In the genomic region with DNA sequence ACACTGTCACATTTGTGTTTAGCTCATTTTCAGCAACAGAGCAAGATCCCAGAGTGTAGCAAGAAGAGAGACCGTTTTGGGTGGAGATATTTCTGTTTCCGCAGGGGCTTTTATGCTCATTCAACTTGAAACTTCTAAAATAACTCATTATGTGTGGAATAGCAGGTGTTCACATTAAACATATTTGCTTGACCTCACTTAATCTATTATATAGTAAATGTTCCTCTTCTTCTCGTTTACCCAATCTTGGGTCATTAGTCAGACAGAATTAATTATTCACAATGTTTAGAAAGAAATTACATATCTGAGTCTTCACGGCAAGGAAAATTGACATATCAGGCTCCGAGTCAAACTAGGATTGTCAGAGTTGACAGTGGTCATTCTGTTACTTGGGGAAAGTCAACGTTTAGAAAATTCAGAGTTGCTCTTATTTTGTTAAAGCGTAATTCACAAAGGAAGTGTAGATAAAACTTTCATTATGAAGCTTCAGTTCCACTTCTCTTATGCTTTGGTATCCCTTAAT, we compare ENCODE assay signal across 9 cellular contexts.
DNase-seq lines count a peak whose midpoint lies in the region; ATAC-seq and TF ChIP-seq lines count a peak whose summit lies in the region.
"Had no signal": no experiment of that assay in that cellular context is flagged by ENCODE, and none has a peak within 500 bp of the region (broad histone marks: within the 10 kb centered on the region; RNA-seq: fewer than 3 reads in every experiment).

No MANE protein-coding gene starts in this region.

- no peaks in the 10 kb centered on the region for H3K27me3 ChIP-seq in upper lobe of right lung

- no peaks in the 10 kb centered on the region for H3K27me3 Mint-ChIP-seq in activated T-helper 1 cell treated with anti-CD3 and anti-CD28 coated beads, Interleukin-12 subunit alpha, Interleukin-12 subunit beta, Interleukin-2, Interleukin-4 antibody, amounts not matched to agents 30 ng/mL and 10 ng/mL and 1 ng/mL, durations not matched to agents 14 hours and 24 hours and 36 hours (ENCODE audit: insufficient read depth)

- no peaks in the 10 kb centered on the region for H3K4me1 ChIP-seq in upper lobe of right lung

- no peaks in the 10 kb centered on the region for H3K36me3 ChIP-seq in upper lobe of right lung

- intact Hi-C loops in activated T-helper 1 cell treated with anti-CD3 and anti-CD28 coated beads, Interleukin-12 subunit alpha, Interleukin-12 subunit beta, Interleukin-2, Interleukin-4 antibody, amounts not matched to agents 30 ng/mL and 10 ng/mL and 1 ng/mL, durations not matched to agents 14 hours and 24 hours and 36 hours (cut with micrococcal nuclease): loop anchor here (1.0 to 10.0 kb wide), 5 partner anchors 70 to 1224 kb away; no protein-coding TSS in a partner anchor
- intact Hi-C loops in upper lobe of right lung (cut with DNase I): no loop called here

- H3K4me1 Mint-ChIP-seq in activated T-helper 1 cell treated with anti-CD3 and anti-CD28 coated beads, Interleukin-12 subunit alpha, Interleukin-12 subunit beta, Interleukin-2, Interleukin-4 antibody, amounts not matched to agents 30 ng/mL and 10 ng/mL and 1 ng/mL, durations not matched to agents 14 hours and 24 hours and 36 hours (ENCODE audit: low read depth): peaks cover 34% of the 10 kb centered on the region

- no peak overlapping the region for H3K27ac ChIP-seq in upper lobe of right lung

- peak; percentile 87 for ATAC-seq in GM21515 (IDR thresholded peaks at IDR 0.05; ENCODE audit: unreplicated experiment)
- ATAC-seq in HG03280 (IDR thresholded peaks at IDR 0.05; ENCODE audit: unreplicated experiment): peak; percentile 76
- no peak for ATAC-seq in upper lobe of right lung

- TF ChIP-seq CTCF in upper lobe of right lung (IDR thresholded peaks at IDR 0.05): no peak

- peak; percentile 21 to 69 for DNase-seq in NCI-H2081 (lab: John Stamatoyannopoulos, UW)
- DNase-seq in NCI-H2081 treated with DMSO at 0.1 percent for 48 hours (lab: John Stamatoyannopoulos, UW): no peak
- DNase-seq in activated T-helper 1 cell treated with anti-CD3 and anti-CD28 coated beads, Interleukin-12 subunit alpha, Interleukin-12 subunit beta, Interleukin-2, Interleukin-4 antibody, amounts not matched to agents 30 ng/mL and 10 ng/mL and 1 ng/mL, durations not matched to agents 14 hours and 24 hours and 36 hours (ENCODE audit: low spot score): no peak
- no peak for DNase-seq in Ammon's horn (ENCODE audit: low spot score)
- no peak for DNase-seq in middle frontal gyrus (ENCODE audit: extremely low spot score, low spot score)
- DNase-seq in upper lobe of right lung: no peak
- DNase-seq: NCI-H345 had no signal

- H3K36me3 Mint-ChIP-seq in activated T-helper 1 cell treated with anti-CD3 and anti-CD28 coated beads, Interleukin-12 subunit alpha, Interleukin-12 subunit beta, Interleukin-2, Interleukin-4 antibody, amounts not matched to agents 30 ng/mL and 10 ng/mL and 1 ng/mL, durations not matched to agents 14 hours and 24 hours and 36 hours (ENCODE audit: low read depth): peaks cover 20% of the 10 kb centered on the region

- no peaks in the 10 kb centered on the region for H3K9me3 ChIP-seq in upper lobe of right lung

- peak overlapping the region; percentile 20 for H3K4me3 Mint-ChIP-seq in activated T-helper 1 cell treated with anti-CD3 and anti-CD28 coated beads, Interleukin-12 subunit alpha, Interleukin-12 subunit beta, Interleukin-2, Interleukin-4 antibody, amounts not matched to agents 30 ng/mL and 10 ng/mL and 1 ng/mL, durations not matched to agents 14 hours and 24 hours and 36 hours

- H3K27ac Mint-ChIP-seq in activated T-helper 1 cell treated with anti-CD3 and anti-CD28 coated beads, Interleukin-12 subunit alpha, Interleukin-12 subunit beta, Interleukin-2, Interleukin-4 antibody, amounts not matched to agents 30 ng/mL and 10 ng/mL and 1 ng/mL, durations not matched to agents 14 hours and 24 hours and 36 hours: peak overlapping the region; percentile 76

- peaks cover 23% of the 10 kb centered on the region for H3K9me3 Mint-ChIP-seq in activated T-helper 1 cell treated with anti-CD3 and anti-CD28 coated beads, Interleukin-12 subunit alpha, Interleukin-12 subunit beta, Interleukin-2, Interleukin-4 antibody, amounts not matched to agents 30 ng/mL and 10 ng/mL and 1 ng/mL, durations not matched to agents 14 hours and 24 hours and 36 hours

- no peak overlapping the region for H3K4me3 ChIP-seq in upper lobe of right lung

Comparison
In these comparisons a context has a peak if more than half of its experiments do, and no peak if none do; other contexts are left out.
1. DNase-seq: peak in NCI-H2081 (2 of 2); none in NCI-H2081 treated with DMSO at 0.1 percent for 48 hours (single experiment), activated T-helper 1 cell treated with anti-CD3 and anti-CD28 coated beads, Interleukin-12 subunit alpha, Interleukin-12 subunit beta, Interleukin-2, Interleukin-4 antibody, amounts not matched to agents 30 ng/mL and 10 ng/mL and 1 ng/mL, durations not matched to agents 14 hours and 24 hours and 36 hours (single experiment), Ammon's horn (single experiment), middle frontal gyrus (single experiment) and upper lobe of right lung (single experiment).